Comparison of ENCODE assay signal across 14 cellular contexts in genomic region chr6:15907914-15908518, GRCh38.
DNase-seq lines count a peak whose midpoint lies in the region; ATAC-seq and TF ChIP-seq lines count a peak whose summit lies in the region.
"Had no signal": no experiment of that assay in that cellular context is flagged by ENCODE, and none has a peak within 500 bp of the region (broad histone marks: within the 10 kb centered on the region; RNA-seq: fewer than 3 reads in every experiment).

No MANE protein-coding gene starts in this region.

- H3K36me3 Mint-ChIP-seq in endodermal cell (ENCODE audit: low read depth), result no peaks in the 10 kb centered on the region
- no peaks in the 10 kb centered on the region for H3K36me3 Mint-ChIP-seq in stimulated activated memory B cell treated with anti-CD40 and anti-IgM and Interleukin-4, amounts not matched to agents 10 μg/mL and 1 μg/mL and 100 μg/mL, for 72 hours

- no peaks in the 10 kb centered on the region for H3K9me3 Mint-ChIP-seq in endodermal cell
- H3K9me3 Mint-ChIP-seq in stimulated activated memory B cell treated with anti-CD40 and anti-IgM and Interleukin-4, amounts not matched to agents 10 μg/mL and 1 μg/mL and 100 μg/mL, for 72 hours, result no peaks in the 10 kb centered on the region
- H3K9me3 Mint-ChIP-seq: effector memory CD8-positive, alpha-beta T cell had no signal

- H3K27ac Mint-ChIP-seq in endodermal cell, result no peak overlapping the region
- H3K27ac Mint-ChIP-seq in stimulated activated memory B cell treated with anti-CD40 and anti-IgM and Interleukin-4, amounts not matched to agents 10 μg/mL and 1 μg/mL and 100 μg/mL, for 72 hours, result peak overlapping the region; percentile 99
- H3K27ac Mint-ChIP-seq: effector memory CD8-positive, alpha-beta T cell; stimulated activated naive CD8-positive, alpha-beta T cell treated with anti-CD3 and anti-CD28 coated beads, Interleukin-15, Interleukin-2, amounts not matched to agents 100 ng/mL and 50 ng/mL, for 24 hours had no signal

- no peak overlapping the region for H3K4me3 Mint-ChIP-seq in endodermal cell
- no peak overlapping the region for H3K4me3 Mint-ChIP-seq in stimulated activated memory B cell treated with anti-CD40 and anti-IgM and Interleukin-4, amounts not matched to agents 10 μg/mL and 1 μg/mL and 100 μg/mL, for 72 hours
- H3K4me3 Mint-ChIP-seq: effector memory CD8-positive, alpha-beta T cell; stimulated activated naive CD8-positive, alpha-beta T cell treated with anti-CD3 and anti-CD28 coated beads, Interleukin-15, Interleukin-2, amounts not matched to agents 100 ng/mL and 50 ng/mL, for 24 hours had no signal

- ATAC-seq in stimulated activated memory B cell treated with anti-CD40 and anti-IgM and Interleukin-4, amounts not matched to agents 10 μg/mL and 1 μg/mL and 100 μg/mL, for 72 hours, result no peak
- no peak for ATAC-seq in GM21367 (IDR thresholded peaks at IDR 0.05; ENCODE audit: unreplicated experiment)
- ATAC-seq: effector memory CD8-positive, alpha-beta T cell; heart left ventricle had no signal

- H3K4me3 ChIP-seq in HUES48 (ENCODE audit: low read depth, low read length) (no peak overlapping the region), endodermal cell (ENCODE audit: low read length) (no peak overlapping the region)
- H3K4me3 ChIP-seq: heart left ventricle had no signal

- H3K9me3 ChIP-seq in HUES48 (ENCODE audit: control insufficient read depth, insufficient read depth, low read length) (no peaks in the 10 kb centered on the region), endodermal cell (ENCODE audit: control insufficient read depth, low read length) (no peaks in the 10 kb centered on the region)
- H3K9me3 ChIP-seq: heart left ventricle had no signal

- peak; percentile 28 for DNase-seq in NCI-H69 (lab: John Stamatoyannopoulos, UW)
- no peak for DNase-seq in endodermal cell
- DNase-seq in pons (ENCODE audit: low spot score), result no peak
- no peak for DNase-seq in stimulated activated naive CD4-positive, alpha-beta T cell (lab: John Stamatoyannopoulos, UW)
- DNase-seq: activated CD4-positive, alpha-beta T cell treated with anti-CD3 and anti-CD28 coated beads for 1 hour; effector memory CD8-positive, alpha-beta T cell; H7; heart left ventricle; SHP77 treated with DMSO at 0.1 percent for 48 hours; stimulated activated CD4-positive, alpha-beta T cell treated with anti-CD3 and anti-CD28 coated beads, Interleukin-1b, Interleukin-23, amount 100 ng/mL, for 48 hours had no signal

- no peak overlapping the region for H3K9ac ChIP-seq in HUES48 (ENCODE audit: low read depth, low read length)
- no peak overlapping the region for H3K9ac ChIP-seq in endodermal cell (ENCODE audit: extremely low read depth, low read length, poor library complexity, severe bottlenecking)

- no peak for TF ChIP-seq CTCF in endodermal cell (conservative IDR thresholded peaks at IDR 0.05)

- peak overlapping the region; percentile 44 for H3K27ac ChIP-seq in HUES48 (ENCODE audit: low read depth, low read length)
- peak overlapping the region; percentile 36 for H3K27ac ChIP-seq in endodermal cell (ENCODE audit: low read depth, low read length)
- H3K27ac ChIP-seq: heart left ventricle had no signal

- H3K27me3 Mint-ChIP-seq in endodermal cell (ENCODE audit: insufficient read depth), result no peaks in the 10 kb centered on the region
- no peaks in the 10 kb centered on the region for H3K27me3 Mint-ChIP-seq in stimulated activated memory B cell treated with anti-CD40 and anti-IgM and Interleukin-4, amounts not matched to agents 10 μg/mL and 1 μg/mL and 100 μg/mL, for 72 hours
- H3K27me3 Mint-ChIP-seq: effector memory CD8-positive, alpha-beta T cell had no signal

- peaks cover 45% of the 10 kb centered on the region for H3K4me1 Mint-ChIP-seq in endodermal cell
- H3K4me1 Mint-ChIP-seq in stimulated activated memory B cell treated with anti-CD40 and anti-IgM and Interleukin-4, amounts not matched to agents 10 μg/mL and 1 μg/mL and 100 μg/mL, for 72 hours, result peaks cover 57% of the 10 kb centered on the region

- H3K4me1 ChIP-seq in HUES48 (ENCODE audit: control insufficient read depth, insufficient read depth, low read length), result peaks cover 75% of the 10 kb centered on the region
- H3K4me1 ChIP-seq in endodermal cell (ENCODE audit: control insufficient read depth, insufficient read depth, low read length), result peaks cover 4% of the 10 kb centered on the region

- H3K27me3 ChIP-seq in HUES48 (ENCODE audit: control insufficient read depth, insufficient read depth, low read length) (no peaks in the 10 kb centered on the region), endodermal cell (ENCODE audit: control insufficient read depth, insufficient read depth, low read length, poor library complexity, severe bottlenecking) (no peaks in the 10 kb centered on the region)
- H3K27me3 ChIP-seq: heart left ventricle had no signal

- H3K36me3 ChIP-seq in HUES48 (ENCODE audit: control insufficient read depth, insufficient read depth, low read length), result no peaks in the 10 kb centered on the region
- no peaks in the 10 kb centered on the region for H3K36me3 ChIP-seq in endodermal cell (ENCODE audit: control insufficient read depth, insufficient read depth, low read length)
- H3K36me3 ChIP-seq: heart left ventricle had no signal

- 92 to 94% methylated on average over 8 to 11 of the region's 11 CpGs for WGBS in endodermal cell (ENCODE audit: insufficient coverage in 1 of 2, insufficient read length in 1 of 2), 2 experiments
